ENCODE assay signal across 10 cellular contexts in genomic region chr2:7835693-7836680, GRCh38.
A peak's percentile ranks its signal among the peaks of the same experiment; 100 is the strongest.
DNase-seq lines count a peak whose midpoint lies in the region; ATAC-seq and FAIRE-seq lines count a peak whose summit lies in the region.
"Had no signal": no experiment of that assay in that cellular context is flagged by ENCODE, and none has a peak within 500 bp of the region (broad histone marks: within the 10 kb centered on the region; RNA-seq: fewer than 3 reads in every experiment).

No MANE protein-coding gene starts in this region.

- H3K36me3 Mint-ChIP-seq in stimulated activated effector memory CD8-positive, alpha-beta T cell treated with anti-CD3 and anti-CD28 coated beads, Interleukin-12 subunit alpha, Interleukin-12 subunit beta, amount 100 ng/mL, for 72 hours: no peaks in the 10 kb centered on the region
- H3K36me3 Mint-ChIP-seq in T-helper 2 cell treated with Interferon-gamma antibody and Interleukin-4, amounts not matched to agents 5 μg/mL and 100 μg/mL, for 36 hours (ENCODE audit: low read depth): peaks cover 8% of the 10 kb centered on the region

- FAIRE-seq in RCC 7860 (lab: Jason Lieb, UNC): no peak

- H3K4me3 Mint-ChIP-seq in stimulated activated effector memory CD8-positive, alpha-beta T cell treated with anti-CD3 and anti-CD28 coated beads, Interleukin-12 subunit alpha, Interleukin-12 subunit beta, amount 100 ng/mL, for 72 hours: no peak overlapping the region
- H3K4me3 Mint-ChIP-seq in T-helper 2 cell treated with Interferon-gamma antibody and Interleukin-4, amounts not matched to agents 5 μg/mL and 100 μg/mL, for 36 hours: no peak overlapping the region

- ATAC-seq in GM18517 (IDR thresholded peaks at IDR 0.05; ENCODE audit: unreplicated experiment) (peak; percentile 97), HG02610 (IDR thresholded peaks at IDR 0.05; ENCODE audit: unreplicated experiment) (peak; percentile 85)
- ATAC-seq in stimulated activated effector memory CD8-positive, alpha-beta T cell treated with anti-CD3 and anti-CD28 coated beads, Interleukin-12 subunit alpha, Interleukin-12 subunit beta, amount 100 ng/mL, for 72 hours: no peak

- DNase-seq in NCI-H187 (lab: John Stamatoyannopoulos, UW): peak; percentile 80 to 85
- DNase-seq in kidney tubule cell (ENCODE audit: low spot score): peak; percentile 52
- no peak for DNase-seq in stimulated activated effector memory CD8-positive, alpha-beta T cell treated with anti-CD3 and anti-CD28 coated beads, Interleukin-12 subunit alpha, Interleukin-12 subunit beta, amount 100 ng/mL, for 72 hours (ENCODE audit: low spot score in 2 of 2)
- no peak for DNase-seq in T-helper 2 cell treated with Interferon-gamma antibody and Interleukin-4, amounts not matched to agents 5 μg/mL and 100 μg/mL, for 36 hours (ENCODE audit: low spot score)
- DNase-seq in NCI-H2227 (lab: John Stamatoyannopoulos, UW; ENCODE audit: unreplicated experiment): no peak
- DNase-seq in RCC 7860 (ENCODE audit: low spot score): no peak
- DNase-seq: activated CD4-positive, CD25-positive, alpha-beta regulatory T cell treated with anti-CD3 and anti-CD28 coated beads, Interleukin-2, amount 50 U/mL, for 72 hours; heart right ventricle had no signal

- H3K27ac Mint-ChIP-seq in stimulated activated effector memory CD8-positive, alpha-beta T cell treated with anti-CD3 and anti-CD28 coated beads, Interleukin-12 subunit alpha, Interleukin-12 subunit beta, amount 100 ng/mL, for 72 hours: no peak overlapping the region
- no peak overlapping the region for H3K27ac Mint-ChIP-seq in T-helper 2 cell treated with Interferon-gamma antibody and Interleukin-4, amounts not matched to agents 5 μg/mL and 100 μg/mL, for 36 hours

- H3K4me1 Mint-ChIP-seq in stimulated activated effector memory CD8-positive, alpha-beta T cell treated with anti-CD3 and anti-CD28 coated beads, Interleukin-12 subunit alpha, Interleukin-12 subunit beta, amount 100 ng/mL, for 72 hours: peaks cover 7% of the 10 kb centered on the region
- peaks cover 13% of the 10 kb centered on the region for H3K4me1 Mint-ChIP-seq in T-helper 2 cell treated with Interferon-gamma antibody and Interleukin-4, amounts not matched to agents 5 μg/mL and 100 μg/mL, for 36 hours (ENCODE audit: low read depth)

- H3K9me3 Mint-ChIP-seq in stimulated activated effector memory CD8-positive, alpha-beta T cell treated with anti-CD3 and anti-CD28 coated beads, Interleukin-12 subunit alpha, Interleukin-12 subunit beta, amount 100 ng/mL, for 72 hours: no peaks in the 10 kb centered on the region
- H3K9me3 Mint-ChIP-seq in T-helper 2 cell treated with Interferon-gamma antibody and Interleukin-4, amounts not matched to agents 5 μg/mL and 100 μg/mL, for 36 hours: peaks cover 3% of the 10 kb centered on the region

- no peaks in the 10 kb centered on the region for H3K27me3 Mint-ChIP-seq in T-helper 2 cell treated with Interferon-gamma antibody and Interleukin-4, amounts not matched to agents 5 μg/mL and 100 μg/mL, for 36 hours (ENCODE audit: low read depth)

Comparison
In these comparisons a context has a peak if more than half of its experiments do, and no peak if none do; other contexts are left out.
1. DNase-seq: peak in NCI-H187 (2 of 2) and kidney tubule cell (single experiment); none in stimulated activated effector memory CD8-positive, alpha-beta T cell treated with anti-CD3 and anti-CD28 coated beads, Interleukin-12 subunit alpha, Interleukin-12 subunit beta, amount 100 ng/mL, for 72 hours (0 of 2), T-helper 2 cell treated with Interferon-gamma antibody and Interleukin-4, amounts not matched to agents 5 μg/mL and 100 μg/mL, for 36 hours (single experiment), NCI-H2227 (single experiment) and RCC 7860 (single experiment).